8 cellular contexts compared by ENCODE assay signal in the genomic region with DNA sequence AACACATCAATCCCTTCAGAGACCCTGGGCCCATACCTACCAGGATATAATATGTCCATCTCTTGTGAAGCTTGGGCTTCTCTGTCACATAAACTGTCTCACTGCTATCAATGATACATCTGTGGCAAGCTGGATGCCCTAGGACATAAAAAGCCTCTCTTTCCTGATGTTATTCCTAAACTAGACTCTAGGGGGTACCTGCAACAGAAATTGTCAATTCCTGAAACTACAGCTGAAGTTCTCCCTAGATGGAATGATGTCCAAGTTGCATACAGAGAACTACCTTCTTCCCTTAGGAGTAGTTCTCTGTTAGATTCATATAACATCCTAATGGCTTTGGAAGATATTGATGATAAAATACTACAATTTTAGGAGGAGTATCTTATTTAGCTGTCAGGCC. TPM values are rescaled to one million over a fixed set of nuclear protein-coding genes. Genes with fewer than 3 reads are reported as not detected.
DNase-seq lines count a peak whose midpoint lies in the region; ATAC-seq, FAIRE-seq and TF ChIP-seq lines count a peak whose summit lies in the region.

No MANE protein-coding gene starts in this region.

- no peak for FAIRE-seq in GM12892 (lab: Jason Lieb, UNC)

- no peak overlapping the region for H3K4me3 ChIP-seq in GM12875 (ENCODE audit: low read depth, low read length)
- no peak overlapping the region for H3K4me3 ChIP-seq in Jurkat, Clone E6-1 (ENCODE audit: low read length)

- TF ChIP-seq CTCF in GM12875 (IDR thresholded peaks at IDR 0.05; ENCODE audit: borderline replicate concordance, insufficient read depth, low read depth, low read length) (0 out of 2 replicates have a peak, but pooled peaks have one; percentile 29), nephron (IDR thresholded peaks at IDR 0.05; ENCODE audit: unreplicated experiment in 3 of 3) (peak in 2 of 3 experiments; percentile 27 to 35)

- no peak for TF ChIP-seq POLR2A in GM12892 (IDR thresholded peaks at IDR 0.05; ENCODE audit: low read depth, low read length)

- H3K27me3 Mint-ChIP-seq in nephron (ENCODE audit: low read depth), result no peaks in the 10 kb centered on the region

- DNase-seq in Jurkat, Clone E6-1 (ENCODE audit: low read depth, low spot score), result peak; percentile 22
- DNase-seq in astrocyte of the hippocampus (ENCODE audit: low read depth, low spot score) (peak; percentile 13), RPMI8226 (no peak), GM12892 (ENCODE audit: insufficient read length) (no peak)

- no peak overlapping the region for H3K27ac Mint-ChIP-seq in nephron

- ATAC-seq in GM19324 (IDR thresholded peaks at IDR 0.05; ENCODE audit: low FRiP score, unreplicated experiment), result no peak
- no peak for ATAC-seq in HG03439 (IDR thresholded peaks at IDR 0.05; ENCODE audit: unreplicated experiment)

- no peak overlapping the region for H3K4me3 Mint-ChIP-seq in nephron

- H3K9me3 Mint-ChIP-seq in nephron, result no peaks in the 10 kb centered on the region

- no peaks in the 10 kb centered on the region for H3K4me1 Mint-ChIP-seq in nephron

- no peaks in the 10 kb centered on the region for H3K36me3 Mint-ChIP-seq in nephron (ENCODE audit: low read depth)

RNA-seq across cellular contexts. Expression of gene TBX18, which starts 35.8 kb away (rescaled TPM):
- not detected for polyA plus RNA-seq in Jurkat, Clone E6-1 (2012; ENCODE audit: insufficient read depth, insufficient read length)
- polyA plus RNA-seq in GM12892 (2012; ENCODE audit: missing spikeins), result not detected

Comparison
In these comparisons a context has a peak if more than half of its experiments do, and no peak if none do; other contexts are left out.
1. DNase-seq: peak in Jurkat, Clone E6-1 (single experiment) and astrocyte of the hippocampus (single experiment); none in RPMI8226 (single experiment) and GM12892 (single experiment).